In the genomic region with DNA sequence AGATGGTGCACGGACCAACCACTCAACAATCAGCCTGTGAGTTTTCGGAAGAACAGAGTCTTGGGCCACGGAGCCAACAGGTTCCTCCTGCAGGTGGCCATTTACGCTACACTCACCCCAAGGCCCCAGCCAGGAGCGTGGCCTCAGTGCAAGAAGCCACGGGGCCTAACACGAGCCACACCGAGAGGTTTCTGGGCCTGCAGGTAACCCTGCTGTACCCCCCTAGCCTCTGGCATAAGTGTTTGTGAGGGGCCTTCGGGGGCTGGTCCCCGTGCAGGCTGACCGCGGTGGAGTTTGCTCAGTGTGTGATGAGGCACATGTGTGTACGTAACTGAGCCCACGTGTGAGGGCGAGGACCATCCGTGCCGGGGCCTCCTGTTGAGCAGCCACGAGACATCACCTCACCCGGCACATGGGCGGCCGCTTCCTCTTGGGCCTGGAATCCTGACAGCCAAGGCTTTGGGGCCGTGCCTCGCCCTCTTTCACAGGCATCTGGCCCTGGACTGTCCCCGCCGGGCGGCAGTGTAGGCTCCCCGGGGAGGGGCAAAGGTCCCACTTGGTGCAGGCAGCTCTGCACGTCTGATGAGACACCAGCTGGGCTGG, we compare ENCODE assay signal across 9 cellular contexts.
DNase-seq lines count a peak whose midpoint lies in the region; ATAC-seq and TF ChIP-seq lines count a peak whose summit lies in the region.
"Had no signal": no experiment of that assay in that cellular context is flagged by ENCODE, and none has a peak within 500 bp of the region (broad histone marks: within the 10 kb centered on the region; RNA-seq: fewer than 3 reads in every experiment).

No MANE protein-coding gene starts in this region.

- H3K36me3 Mint-ChIP-seq in naive thymus-derived CD8-positive, alpha-beta T cell: no peaks in the 10 kb centered on the region

- H4K20me1 ChIP-seq in DOHH2 (ENCODE audit: control insufficient read depth, insufficient read depth, low read depth, low read length): no peaks in the 10 kb centered on the region

- POLR2A ChIA-PET in naive thymus-derived CD8-positive, alpha-beta T cell (lab: Charles Lee): interaction anchor here (0.6 to 4.0 kb wide), 12 partner anchors 8 to 465 kb away, joined by 3 to 77 read pairs (median 4); a partner anchor contains a TSS

- H3K9me3 ChIP-seq in DOHH2 (ENCODE audit: control insufficient read depth, insufficient read depth, low read length): peaks cover 6% of the 10 kb centered on the region; the same call in 1 of the 2 replicates

- peak overlapping the region; percentile 61 for H3K4me3 ChIP-seq in DOHH2 (ENCODE audit: low read length)
- H3K4me3 ChIP-seq in foreskin fibroblast (ENCODE audit: low read depth in 1 of 2, low read length in 2 of 2): no peak overlapping the region

- H3K4me1 Mint-ChIP-seq in naive thymus-derived CD8-positive, alpha-beta T cell: peaks cover 22 to 40% (median 34%) of the 10 kb centered on the region in 4 donors

- peak; percentile 16 for ATAC-seq in HG02678 (IDR thresholded peaks at IDR 0.05; ENCODE audit: unreplicated experiment)
- peak; percentile 23 to 48 for ATAC-seq in naive thymus-derived CD8-positive, alpha-beta T cell

- no peaks in the 10 kb centered on the region for H3K79me2 ChIP-seq in DOHH2 (ENCODE audit: control insufficient read depth, low read length)

- peaks cover 0 to 1% (median 0%) of the 10 kb centered on the region in 9 donors for H3K9me3 Mint-ChIP-seq in naive thymus-derived CD8-positive, alpha-beta T cell

- peak; percentile 32 to 42 for DNase-seq in activated T-cell treated with anti-CD3 and anti-CD28 coated beads, Interleukin-2, amount 50 U/mL, for 48 hours
- DNase-seq in naive thymus-derived CD8-positive, alpha-beta T cell: peak in 1 of 10 donors; percentile 24
- DNase-seq in NCI-H2171 (lab: John Stamatoyannopoulos, UW) (no peak), COR-L47 (lab: John Stamatoyannopoulos, UW) (no peak), foreskin fibroblast (no peak), NCI-H1694 (lab: John Stamatoyannopoulos, UW) (no peak)
- DNase-seq: NCI-H1105 treated with DMSO at 0.1 percent for 48 hours had no signal

- no peaks in the 10 kb centered on the region for H3K9me2 ChIP-seq in DOHH2 (replicated peaks; ENCODE audit: control insufficient read depth, low read length)

- H3K4me2 ChIP-seq in DOHH2 (ENCODE audit: low read length): peak overlapping the region; percentile 69

- H3K4me1 ChIP-seq in DOHH2 (ENCODE audit: control insufficient read depth, low read length): peaks cover 29% of the 10 kb centered on the region

- H3K27me3 ChIP-seq in DOHH2 (ENCODE audit: control insufficient read depth, low read length): no peaks in the 10 kb centered on the region

- peaks cover 4% of the 10 kb centered on the region; the same call in 1 of the 2 replicates for H3F3A ChIP-seq in DOHH2 (ENCODE audit: control insufficient read depth, insufficient read depth)

- no peaks in the 10 kb centered on the region for H3K27me3 Mint-ChIP-seq in naive thymus-derived CD8-positive, alpha-beta T cell

- H3K4me3 Mint-ChIP-seq in naive thymus-derived CD8-positive, alpha-beta T cell: peak overlapping the region; percentile 81 to 96 (median 90)

- no peak for TF ChIP-seq CTCF in DOHH2 (IDR thresholded peaks at IDR 0.05; ENCODE audit: low read depth, low read length, poor library complexity, severe bottlenecking)
- no peak for TF ChIP-seq CTCF in foreskin fibroblast (IDR thresholded peaks at IDR 0.05; ENCODE audit: low read depth, low read length)

- H3K36me3 ChIP-seq in DOHH2 (ENCODE audit: control insufficient read depth, low read length): no peaks in the 10 kb centered on the region

- peak overlapping the region; percentile 60 for H3K27ac ChIP-seq in DOHH2 (ENCODE audit: low read depth, low read length)

- H3K27ac Mint-ChIP-seq in naive thymus-derived CD8-positive, alpha-beta T cell: peak overlapping the region; percentile 88 to 98 (median 96)

Comparison
In these comparisons a context has a peak if more than half of its experiments do, and no peak if none do; other contexts are left out.
1. DNase-seq: peak in activated T-cell treated with anti-CD3 and anti-CD28 coated beads, Interleukin-2, amount 50 U/mL, for 48 hours (2 of 2); none in NCI-H2171 (single experiment), COR-L47 (single experiment), foreskin fibroblast (0 of 2) and NCI-H1694 (single experiment).